24 cellular contexts compared by ENCODE assay signal in genomic region chr15:56251315-56252091, GRCh38.
"Had no signal": no experiment of that assay in that cellular context is flagged by ENCODE, and none has a peak within 500 bp of the region (broad histone marks: within the 10 kb centered on the region; RNA-seq: fewer than 3 reads in every experiment).

No MANE protein-coding gene starts in this region.

- H3K4me3 ChIP-seq: adrenal gland, dorsolateral prefrontal cortex, gastrocnemius medialis, lung, ovary, sigmoid colon, stomach, upper lobe of right lung had no signal

- H3K4me1 ChIP-seq: adrenal gland, upper lobe of right lung had no signal

- H3K4me3 Mint-ChIP-seq: activated T-helper 1 cell treated with anti-CD3 and anti-CD28 coated beads, Interleukin-12 subunit alpha, Interleukin-12 subunit beta, Interleukin-2, Interleukin-4 antibody, amounts not matched to agents 30 ng/mL and 10 ng/mL and 1 ng/mL, durations not matched to agents 14 hours and 24 hours and 36 hours; endodermal cell; stimulated activated effector memory CD8-positive, alpha-beta T cell treated with anti-CD3 and anti-CD28 coated beads, Interleukin-12 subunit alpha, Interleukin-12 subunit beta, amount 100 ng/mL, for 72 hours had no signal

- H3K27ac ChIP-seq: adrenal gland, dorsolateral prefrontal cortex, epithelial cell of prostate, ovary, sigmoid colon, stomach, upper lobe of right lung had no signal

- H3K27ac Mint-ChIP-seq: activated naive CD4-positive, alpha-beta T cell treated with anti-CD3 and anti-CD28 coated beads, Interleukin-2, amount 50 U/mL, for 72 hours; activated T-helper 1 cell treated with anti-CD3 and anti-CD28 coated beads, Interleukin-12 subunit alpha, Interleukin-12 subunit beta, Interleukin-2, Interleukin-4 antibody, amounts not matched to agents 30 ng/mL and 10 ng/mL and 1 ng/mL, durations not matched to agents 14 hours and 24 hours and 36 hours; endodermal cell; stimulated activated effector memory CD8-positive, alpha-beta T cell treated with anti-CD3 and anti-CD28 coated beads, Interleukin-12 subunit alpha, Interleukin-12 subunit beta, amount 100 ng/mL, for 72 hours had no signal

- FAIRE-seq: colon, kidney had no signal

- H3K27me3 ChIP-seq: adrenal gland, gastrocnemius medialis, ovary, sigmoid colon, stomach, upper lobe of right lung had no signal

- H3K36me3 Mint-ChIP-seq: activated naive CD4-positive, alpha-beta T cell treated with anti-CD3 and anti-CD28 coated beads, Interleukin-2, amount 50 U/mL, for 72 hours; stimulated activated effector memory CD8-positive, alpha-beta T cell treated with anti-CD3 and anti-CD28 coated beads, Interleukin-12 subunit alpha, Interleukin-12 subunit beta, amount 100 ng/mL, for 72 hours had no signal

- H3K9me3 ChIP-seq: adrenal gland, gastrocnemius medialis, ovary, sigmoid colon, stomach, upper lobe of right lung had no signal

- H3K36me3 ChIP-seq: adrenal gland, gastrocnemius medialis, ovary, sigmoid colon, stomach, upper lobe of right lung had no signal

- H3K9me3 Mint-ChIP-seq: activated naive CD4-positive, alpha-beta T cell treated with anti-CD3 and anti-CD28 coated beads, Interleukin-2, amount 50 U/mL, for 72 hours; activated T-helper 1 cell treated with anti-CD3 and anti-CD28 coated beads, Interleukin-12 subunit alpha, Interleukin-12 subunit beta, Interleukin-2, Interleukin-4 antibody, amounts not matched to agents 30 ng/mL and 10 ng/mL and 1 ng/mL, durations not matched to agents 14 hours and 24 hours and 36 hours; endodermal cell; stimulated activated effector memory CD8-positive, alpha-beta T cell treated with anti-CD3 and anti-CD28 coated beads, Interleukin-12 subunit alpha, Interleukin-12 subunit beta, amount 100 ng/mL, for 72 hours had no signal

- ATAC-seq: activated naive CD4-positive, alpha-beta T cell treated with anti-CD3 and anti-CD28 coated beads, Interleukin-2, amount 50 U/mL, for 72 hours; left lobe of liver; stimulated activated effector memory CD8-positive, alpha-beta T cell treated with anti-CD3 and anti-CD28 coated beads, Interleukin-12 subunit alpha, Interleukin-12 subunit beta, amount 100 ng/mL, for 72 hours; upper lobe of right lung had no signal

- H3K4me1 Mint-ChIP-seq: stimulated activated effector memory CD8-positive, alpha-beta T cell treated with anti-CD3 and anti-CD28 coated beads, Interleukin-12 subunit alpha, Interleukin-12 subunit beta, amount 100 ng/mL, for 72 hours had no signal

- DNase-seq: activated CD4-positive, alpha-beta T cell treated with anti-CD3 and anti-CD28 coated beads, Interleukin-2, amount 50 U/mL, for 48 hours; activated gamma-delta T cell treated with Interleukin-2 at 50 U/mL for 16 hours; activated T-cell treated with anti-CD3 and anti-CD28 coated beads for 4 hours; adrenal gland; central memory CD4-positive, alpha-beta T cell; dorsolateral prefrontal cortex; endodermal cell; gastrocnemius medialis; head of caudate nucleus; kidney; ovary; sigmoid colon; stimulated activated CD4-positive, alpha-beta T cell treated with anti-CD3 and anti-CD28 coated beads, Interleukin-4, amount 100 ng/mL, for 24 hours; stomach; T-helper 1 cell; T1000; upper lobe of right lung had no signal
